ENCODE assay signal across 9 cellular contexts in genomic region chr1:221994274-221994698, GRCh38.
DNase-seq lines count a peak whose midpoint lies in the region; ATAC-seq and TF ChIP-seq lines count a peak whose summit lies in the region.
"Had no signal": no experiment of that assay in that cellular context is flagged by ENCODE, and none has a peak within 500 bp of the region (broad histone marks: within the 10 kb centered on the region; RNA-seq: fewer than 3 reads in every experiment).

No MANE protein-coding gene starts in this region.

- peak; percentile 59 for ATAC-seq in GM18870 (IDR thresholded peaks at IDR 0.05; ENCODE audit: unreplicated experiment)
- peak; percentile 74 for ATAC-seq in HG02885 (IDR thresholded peaks at IDR 0.05; ENCODE audit: poor library complexity, unreplicated experiment)
- no peak for ATAC-seq in naive thymus-derived CD8-positive, alpha-beta T cell

- no peaks in the 10 kb centered on the region; a peak in 1 of 4 replicates for H3K4me1 ChIP-seq in SK-N-SH (ENCODE audit: control insufficient read depth in 1 of 2, insufficient read depth in 2 of 2, low read depth in 1 of 2, low read length in 1 of 2)

- H3K4me3 ChIP-seq in SK-N-SH (ENCODE audit: low read depth in 2 of 2, low read length in 1 of 2) = no peak overlapping the region

- no peaks in the 10 kb centered on the region for H3K36me3 ChIP-seq in SK-N-SH (replicated peaks in 1 of 2; ENCODE audit: control insufficient read depth in 1 of 2, insufficient read depth in 2 of 2, low read length in 1 of 2)

- H3K27me3 ChIP-seq in SK-N-SH (ENCODE audit: insufficient read depth) = no peaks in the 10 kb centered on the region

- H2AFZ ChIP-seq in SK-N-SH (ENCODE audit: low read depth) = no peak overlapping the region

- H4K20me1 ChIP-seq in SK-N-SH (ENCODE audit: insufficient read depth) = no peaks in the 10 kb centered on the region

- TF ChIP-seq EP300 in SK-N-SH (IDR thresholded peaks at IDR 0.05; ENCODE audit: borderline replicate concordance in 1 of 2, low read depth in 1 of 2, low read length in 1 of 2) = no peak

- peak overlapping the region in 1 of 2 experiments; percentile 47; a peak in 2 of 4 replicates for H3K27ac ChIP-seq in SK-N-SH (ENCODE audit: low read depth in 2 of 2, low read length in 1 of 2)

- POLR2A ChIA-PET in SK-N-SH (lab: Yijun Ruan, JAX) = no interaction called here
- POLR2A ChIA-PET in naive thymus-derived CD8-positive, alpha-beta T cell (lab: Charles Lee) = no interaction called here

- TF ChIP-seq CTCF in mesothelial cell of epicardium (IDR thresholded peaks at IDR 0.05; ENCODE audit: unreplicated experiment) = no peak
- TF ChIP-seq CTCF in SK-N-SH (IDR thresholded peaks at IDR 0.05) = no peak

- H3K27me3 Mint-ChIP-seq in mesothelial cell of epicardium (ENCODE audit: low read depth) (no peaks in the 10 kb centered on the region), immature natural killer cell (ENCODE audit: low read depth in 3 of 3) (peaks cover 0 to 5% (median 3%) of the 10 kb centered on the region in 3 donors)
- no peaks in the 10 kb centered on the region for H3K27me3 Mint-ChIP-seq in naive thymus-derived CD8-positive, alpha-beta T cell

- CTCF ChIA-PET in SK-N-SH (lab: Yijun Ruan, JAX) = no interaction called here

- H3F3A ChIP-seq in SK-N-SH (replicated peaks; ENCODE audit: insufficient read depth) = peaks cover 4% of the 10 kb centered on the region

- H3K4me1 Mint-ChIP-seq in mesothelial cell of epicardium = peaks cover 3% of the 10 kb centered on the region
- H3K4me1 Mint-ChIP-seq in immature natural killer cell = peaks cover 17 to 37% of the 10 kb centered on the region in 2 donors
- H3K4me1 Mint-ChIP-seq in naive thymus-derived CD8-positive, alpha-beta T cell = peaks cover 0 to 24% (median 6%) of the 10 kb centered on the region in 4 donors

- H3K27ac Mint-ChIP-seq in mesothelial cell of epicardium = no peak overlapping the region
- peak overlapping the region in 1 of 6 donors; percentile 17 for H3K27ac Mint-ChIP-seq in immature natural killer cell
- no peak overlapping the region for H3K27ac Mint-ChIP-seq in naive thymus-derived CD8-positive, alpha-beta T cell

- H3K4me2 ChIP-seq in SK-N-SH = no peak overlapping the region

- no peaks in the 10 kb centered on the region for H3K9me3 ChIP-seq in SK-N-SH

- H3K79me2 ChIP-seq in SK-N-SH (ENCODE audit: insufficient read depth) = no peaks in the 10 kb centered on the region

- no peaks in the 10 kb centered on the region for H3K36me3 Mint-ChIP-seq in mesothelial cell of epicardium
- H3K36me3 Mint-ChIP-seq in immature natural killer cell = peaks cover 0 to 8% (median 6%) of the 10 kb centered on the region in 3 donors
- H3K36me3 Mint-ChIP-seq in naive thymus-derived CD8-positive, alpha-beta T cell = no peaks in the 10 kb centered on the region

- DNase-seq in activated CD8-positive, alpha-beta memory T cell treated with anti-CD3 and anti-CD28 coated beads for 48 hours (ENCODE audit: low read depth in 2 of 3, low spot score in 2 of 3) = peak in 2 of 3 experiments; percentile 2 to 16
- peak; percentile 38 for DNase-seq in stimulated activated CD4-positive, alpha-beta T cell treated with anti-CD3 and anti-CD28 coated beads, Interleukin-15, amount 100 ng/mL, for 24 hours
- DNase-seq in mesothelial cell of epicardium (ENCODE audit: low spot score in 2 of 2, unreplicated experiment in 2 of 2) (no peak), SK-N-SH (no peak), immature natural killer cell (no peak)
- DNase-seq in naive thymus-derived CD8-positive, alpha-beta T cell = no peak
- DNase-seq: central memory CD4-positive, alpha-beta T cell had no signal

- H3K9ac ChIP-seq in SK-N-SH = no peak overlapping the region

- H3K9me3 Mint-ChIP-seq in mesothelial cell of epicardium = no peaks in the 10 kb centered on the region
- H3K9me3 Mint-ChIP-seq in immature natural killer cell = peaks cover 0 to 8% (median 4%) of the 10 kb centered on the region in 6 donors
- no peaks in the 10 kb centered on the region for H3K9me3 Mint-ChIP-seq in naive thymus-derived CD8-positive, alpha-beta T cell

- no peak for TF ChIP-seq RAD21 in SK-N-SH (IDR thresholded peaks at IDR 0.05; ENCODE audit: low read length)

- H3K4me3 Mint-ChIP-seq in mesothelial cell of epicardium = no peak overlapping the region
- H3K4me3 Mint-ChIP-seq in immature natural killer cell = no peak overlapping the region
- H3K4me3 Mint-ChIP-seq in naive thymus-derived CD8-positive, alpha-beta T cell = no peak overlapping the region

- H3K9me2 ChIP-seq in SK-N-SH = no peaks in the 10 kb centered on the region

TF ChIP-seq in SK-N-SH, 30 proteins besides CTCF, POLR2A, EP300 and RAD21:
- TF ChIP-seq ELF1 (IDR thresholded peaks at IDR 0.05) (no peak), EZH2phosphoT487 (IDR thresholded peaks at IDR 0.05; ENCODE audit: borderline replicate concordance, low read depth) (no peak), FOXJ3 (CRISPR knock-in tag; IDR thresholded peaks at IDR 0.05) (no peak), RFX5 (IDR thresholded peaks at IDR 0.05; ENCODE audit: low read length) (no peak), GABPA (IDR thresholded peaks at IDR 0.05; ENCODE audit: low read depth) (no peak), TCF12 (IDR thresholded peaks at IDR 0.05) (no peak), YY1 (IDR thresholded peaks at IDR 0.05; ENCODE audit: low read depth) (no peak), RCOR1 (IDR thresholded peaks at IDR 0.05; ENCODE audit: low read length) (no peak), NRF1 (IDR thresholded peaks at IDR 0.05; ENCODE audit: low read depth, low read length) (no peak), JUND (IDR thresholded peaks at IDR 0.05) (no peak), TEAD4 (IDR thresholded peaks at IDR 0.05; ENCODE audit: borderline replicate concordance, insufficient read depth) (no peak), MXI1 (IDR thresholded peaks at IDR 0.05; ENCODE audit: low read depth, low read length) (no peak), SIN3A (IDR thresholded peaks at IDR 0.05; ENCODE audit: borderline replicate concordance, low read depth, low read length) (no peak), FOXM1 (IDR thresholded peaks at IDR 0.05; ENCODE audit: low read depth) (no peak), FOSL2 (IDR thresholded peaks at IDR 0.05; ENCODE audit: borderline replicate concordance, low read depth) (no peak), GATA2 (CRISPR knock-in tag; IDR thresholded peaks at IDR 0.05) (no peak), MAX (IDR thresholded peaks at IDR 0.05; ENCODE audit: low read depth) (no peak)
- TF ChIP-seq, protein P1, sequence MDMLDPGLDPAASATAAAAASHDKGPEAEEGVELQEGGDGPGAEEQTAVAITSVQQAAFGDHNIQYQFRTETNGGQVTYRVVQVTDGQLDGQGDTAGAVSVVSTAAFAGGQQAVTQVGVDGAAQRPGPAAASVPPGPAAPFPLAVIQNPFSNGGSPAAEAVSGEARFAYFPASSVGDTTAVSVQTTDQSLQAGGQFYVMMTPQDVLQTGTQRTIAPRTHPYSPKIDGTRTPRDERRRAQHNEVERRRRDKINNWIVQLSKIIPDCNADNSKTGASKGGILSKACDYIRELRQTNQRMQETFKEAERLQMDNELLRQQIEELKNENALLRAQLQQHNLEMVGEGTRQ (IDR thresholded peaks at IDR 0.05; ENCODE audit: borderline replicate concordance, low read depth, low read length) = no peak
- TF ChIP-seq, protein P2, sequence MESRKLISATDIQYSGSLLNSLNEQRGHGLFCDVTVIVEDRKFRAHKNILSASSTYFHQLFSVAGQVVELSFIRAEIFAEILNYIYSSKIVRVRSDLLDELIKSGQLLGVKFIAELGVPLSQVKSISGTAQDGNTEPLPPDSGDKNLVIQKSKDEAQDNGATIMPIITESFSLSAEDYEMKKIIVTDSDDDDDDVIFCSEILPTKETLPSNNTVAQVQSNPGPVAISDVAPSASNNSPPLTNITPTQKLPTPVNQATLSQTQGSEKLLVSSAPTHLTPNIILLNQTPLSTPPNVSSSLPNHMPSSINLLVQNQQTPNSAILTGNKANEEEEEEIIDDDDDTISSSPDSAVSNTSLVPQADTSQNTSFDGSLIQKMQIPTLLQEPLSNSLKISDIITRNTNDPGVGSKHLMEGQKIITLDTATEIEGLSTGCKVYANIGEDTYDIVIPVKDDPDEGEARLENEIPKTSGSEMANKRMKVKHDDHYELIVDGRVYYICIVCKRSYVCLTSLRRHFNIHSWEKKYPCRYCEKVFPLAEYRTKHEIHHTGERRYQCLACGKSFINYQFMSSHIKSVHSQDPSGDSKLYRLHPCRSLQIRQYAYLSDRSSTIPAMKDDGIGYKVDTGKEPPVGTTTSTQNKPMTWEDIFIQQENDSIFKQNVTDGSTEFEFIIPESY (IDR thresholded peaks at IDR 0.05; ENCODE audit: borderline replicate concordance, low read depth) = no peak

Comparison
In these comparisons a context has a peak if more than half of its experiments do, and no peak if none do; other contexts are left out.
1. ATAC-seq: peak in GM18870 (single experiment) and HG02885 (single experiment); none in naive thymus-derived CD8-positive, alpha-beta T cell (0 of 2).
2. DNase-seq: peak in activated CD8-positive, alpha-beta memory T cell treated with anti-CD3 and anti-CD28 coated beads for 48 hours (2 of 3) and stimulated activated CD4-positive, alpha-beta T cell treated with anti-CD3 and anti-CD28 coated beads, Interleukin-15, amount 100 ng/mL, for 24 hours (single experiment); none in mesothelial cell of epicardium (0 of 2), SK-N-SH (single experiment), immature natural killer cell (0 of 3) and naive thymus-derived CD8-positive, alpha-beta T cell (0 of 10).